ENCODE assay signal across 15 cellular contexts in the genomic region with DNA sequence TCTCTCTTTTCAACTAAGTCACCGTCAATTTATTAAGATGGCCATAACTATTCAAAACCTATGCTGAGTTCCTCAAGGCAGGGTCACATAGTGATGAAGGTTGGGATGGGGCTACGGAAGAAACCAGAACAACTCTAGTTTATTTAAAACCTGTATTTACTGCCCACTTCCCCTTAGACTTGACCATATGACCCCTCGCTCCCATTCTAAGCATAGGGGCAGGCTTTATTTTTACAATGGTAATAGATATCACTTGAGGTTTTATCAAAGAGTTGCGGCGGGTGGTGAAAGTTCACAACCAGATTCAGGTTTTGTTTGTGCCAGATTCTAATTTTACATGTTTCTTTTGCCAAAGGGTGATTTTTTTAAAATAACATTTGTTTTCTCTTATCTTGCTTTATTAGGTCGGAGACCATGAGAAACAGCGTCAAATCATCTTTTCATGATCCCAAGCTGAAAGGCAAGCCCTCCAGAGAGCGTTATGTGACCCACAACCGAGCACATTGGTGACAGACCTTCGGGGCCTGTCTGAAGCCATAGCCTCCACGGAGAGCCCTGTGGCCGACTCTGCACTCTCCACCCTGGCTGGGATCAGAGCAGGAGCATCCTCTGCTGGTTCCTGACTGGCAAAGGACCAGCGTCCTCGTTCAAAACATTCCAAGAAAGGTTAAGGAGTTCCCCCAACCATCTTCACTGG. TPM values are rescaled to one million over a fixed set of nuclear protein-coding genes. Genes with fewer than 3 reads are reported as not detected.
DNase-seq lines count a peak whose midpoint lies in the region; ATAC-seq and TF ChIP-seq lines count a peak whose summit lies in the region.
"Had no signal": no experiment of that assay in that cellular context is flagged by ENCODE, and none has a peak within 500 bp of the region (broad histone marks: within the 10 kb centered on the region; RNA-seq: fewer than 3 reads in every experiment).

No MANE protein-coding gene starts in this region.

- 74% methylated on average over 11 of the region's 14 CpGs for WGBS in SK-N-SH (ENCODE audit: low lambda C conversion rate)
- 69 to 72% methylated on average over 14 of the region's 14 CpGs for WGBS in esophagus, 2 donors

- H3K4me3 ChIP-seq in AG04449 (ENCODE audit: low read depth, low read length): peak overlapping the region; percentile 15
- peak overlapping the region in 1 of 2 experiments; percentile 25; a peak in 1 of 4 replicates for H3K4me3 ChIP-seq in SK-N-SH (ENCODE audit: low read depth in 2 of 2, low read length in 1 of 2)
- H3K4me3 ChIP-seq in esophagus (ENCODE audit: low read depth in 1 of 2, low read length in 2 of 2): no peak overlapping the region
- H3K4me3 ChIP-seq: prostate gland had no signal

- H3K27ac ChIP-seq in SK-N-SH (ENCODE audit: low read depth in 2 of 2, low read length in 1 of 2): peak overlapping the region; percentile 62 to 63; a peak in 3 of 4 replicates
- H3K27ac ChIP-seq in esophagus (ENCODE audit: low read depth in 2 of 2, low read length in 1 of 2): peak overlapping the region; percentile 14 to 24
- H3K27ac ChIP-seq: prostate gland had no signal

- DNase-seq in AG04449 (ENCODE audit: low read depth, low spot score) (no peak), SK-N-SH (no peak), sciatic nerve (ENCODE audit: low spot score) (no peak), Ammon's horn (ENCODE audit: low spot score) (no peak), DMS53 (lab: John Stamatoyannopoulos, UW) (no peak), NCI-H1092 treated with DMSO at 0.1 percent for 48 hours (lab: John Stamatoyannopoulos, UW) (no peak)
- DNase-seq: activated CD4-positive, alpha-beta T cell treated with anti-CD3 and anti-CD28 coated beads for 4 hours; activated naive CD8-positive, alpha-beta T cell treated with anti-CD3 and anti-CD28 coated beads, Interleukin-2, amount 10 ng/mL, durations not matched to agents 7 days and 5 days; activated T-cell treated with anti-CD3 and anti-CD28 coated beads for 4 hours; AML-193; NCI-H2081; RPMI8226 had no signal

- no peaks in the 10 kb centered on the region for H4K20me1 ChIP-seq in SK-N-SH (ENCODE audit: insufficient read depth)

- H3F3A ChIP-seq in SK-N-SH (replicated peaks; ENCODE audit: insufficient read depth): peaks cover 6% of the 10 kb centered on the region

- peak overlapping the region; percentile 17; the same call in 1 of the 2 replicates for H3K9ac ChIP-seq in SK-N-SH

- no peak for TF ChIP-seq RAD21 in SK-N-SH (IDR thresholded peaks at IDR 0.05; ENCODE audit: low read length)

- no peaks in the 10 kb centered on the region for H3K9me3 ChIP-seq in SK-N-SH
- H3K9me3 ChIP-seq in esophagus (ENCODE audit: control insufficient read depth in 2 of 2, insufficient read depth in 1 of 2, low read depth in 1 of 2, low read length in 1 of 2): no peaks in the 10 kb centered on the region
- H3K9me3 ChIP-seq: prostate gland had no signal

- CTCF ChIA-PET in AG04449 (lab: Yijun Ruan, JAX): interaction anchor here (0.6 to 7.0 kb wide), 5 partner anchors 9 to 310 kb away, joined by 3 to 281 read pairs (median 4); no protein-coding TSS in a partner anchor
- CTCF ChIA-PET in SK-N-SH (lab: Yijun Ruan, JAX): interaction anchor here (7.5 kb wide), 1 partner anchor 309 kb away, joined by 91 read pairs; no protein-coding TSS in a partner anchor

- peaks cover 19% of the 10 kb centered on the region; the same call in 1 of the 2 replicates for H3K79me2 ChIP-seq in SK-N-SH (ENCODE audit: insufficient read depth)

- H3K4me1 ChIP-seq in SK-N-SH (ENCODE audit: control insufficient read depth in 1 of 2, insufficient read depth in 2 of 2, low read depth in 1 of 2, low read length in 1 of 2): peaks cover 3 to 12% of the 10 kb centered on the region in 2 experiments; a peak in 2 of 4 replicates
- peaks cover 0 to 2% of the 10 kb centered on the region in 2 donors for H3K4me1 ChIP-seq in esophagus (ENCODE audit: control insufficient read depth in 2 of 2, insufficient read depth in 2 of 2, low read length in 1 of 2)
- H3K4me1 ChIP-seq: prostate gland had no signal

- H3K27me3 ChIP-seq in SK-N-SH (ENCODE audit: insufficient read depth) (no peaks in the 10 kb centered on the region), esophagus (ENCODE audit: control insufficient read depth in 1 of 2, insufficient read depth in 2 of 2, low read length in 2 of 2) (no peaks in the 10 kb centered on the region)

- H3K36me3 ChIP-seq in SK-N-SH (replicated peaks in 1 of 2; ENCODE audit: control insufficient read depth in 1 of 2, insufficient read depth in 2 of 2, low read length in 1 of 2) (peaks cover 3% of the 10 kb centered on the region in 2 experiments), esophagus (ENCODE audit: control insufficient read depth in 2 of 2, insufficient read depth in 2 of 2, low read length in 1 of 2) (no peaks in the 10 kb centered on the region)
- H3K36me3 ChIP-seq: prostate gland had no signal

- intact Hi-C loops in sciatic nerve (cut with DNase I): no loop called here

- ATAC-seq in sciatic nerve (peak; percentile 42), GM19463 (IDR thresholded peaks at IDR 0.05; ENCODE audit: unreplicated experiment) (no peak)

- H3K4me2 ChIP-seq in SK-N-SH: peak overlapping the region; percentile 51

- TF ChIP-seq EP300 in SK-N-SH (IDR thresholded peaks at IDR 0.05; ENCODE audit: borderline replicate concordance in 1 of 2, low read depth in 1 of 2, low read length in 1 of 2): no peak

- no peak for TF ChIP-seq CTCF in AG04449 (IDR thresholded peaks at IDR 0.05; ENCODE audit: insufficient read depth, low read length, missing control alignments)
- no peak for TF ChIP-seq CTCF in SK-N-SH (IDR thresholded peaks at IDR 0.05)

- no peaks in the 10 kb centered on the region for H3K9me2 ChIP-seq in SK-N-SH

- peak overlapping the region; percentile 47 for H2AFZ ChIP-seq in SK-N-SH (ENCODE audit: low read depth)

- POLR2A ChIA-PET in AG04449 (lab: Yijun Ruan, JAX) (no interaction called here), SK-N-SH (lab: Yijun Ruan, JAX) (no interaction called here)

TF ChIP-seq in SK-N-SH, 30 proteins besides CTCF, POLR2A, EP300 and RAD21:
- no peak for TF ChIP-seq FOSL2 (IDR thresholded peaks at IDR 0.05; ENCODE audit: borderline replicate concordance, low read depth)

RNA-seq across cellular contexts. Expression of gene EDN1, which starts 5.5 kb away (rescaled TPM):
- polyA plus RNA-seq in SK-N-SH (2012; rRNA removed) (1.3 TPM in 2 replicates), esophagus (1 to 10 TPM; 1.5 to 2.2 TPM)
- polyA plus RNA-seq in SK-N-SH (2012; cell fraction: cytosol; rRNA removed): 1.5 and 1.6 TPM in 2 replicates
- polyA plus RNA-seq in SK-N-SH (2012; cell fraction: nucleus; rRNA removed): 1.7 and 3.4 TPM in 2 replicates
- 35.0 TPM for total RNA-seq in sciatic nerve
